ENCODE assay signal across 8 cellular contexts in the genomic region with DNA sequence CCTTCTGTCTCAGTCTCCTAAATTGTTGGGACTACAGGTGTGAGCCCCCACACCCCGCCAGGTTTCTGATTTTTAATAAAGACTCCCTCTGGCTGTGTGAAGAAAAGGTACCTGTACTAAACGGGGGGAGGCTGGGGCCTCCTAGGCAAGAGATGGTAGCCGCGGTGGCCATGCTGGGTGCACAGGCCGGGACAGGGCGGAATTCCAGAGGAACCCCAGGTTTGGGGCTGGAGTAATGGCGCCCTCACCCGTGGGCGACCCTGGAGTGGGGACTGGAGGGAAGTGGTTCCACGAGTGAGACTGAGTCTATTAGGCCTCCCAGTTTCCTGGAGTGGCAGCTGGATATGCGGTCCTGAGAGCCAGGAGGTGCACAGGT. TPM values are rescaled to one million over a fixed set of nuclear protein-coding genes. Genes with fewer than 3 reads are reported as not detected.
DNase-seq lines count a peak whose midpoint lies in the region; ATAC-seq and TF ChIP-seq lines count a peak whose summit lies in the region.

No MANE protein-coding gene starts in this region.

- no peak overlapping the region for H3K27ac Mint-ChIP-seq in activated naive CD4-positive, alpha-beta T cell treated with anti-CD3 and anti-CD28 coated beads for 36 hours
- H3K27ac Mint-ChIP-seq in activated naive CD4-positive, alpha-beta T cell treated with anti-CD3 and anti-CD28 coated beads, Interleukin-2, amount 50 U/mL, for 72 hours = no peak overlapping the region

- TF ChIP-seq CTCF in adrenal gland (IDR thresholded peaks at IDR 0.05) = no peak
- TF ChIP-seq CTCF in tibial artery (IDR thresholded peaks at IDR 0.05) = no peak

- H3K9me3 Mint-ChIP-seq in activated naive CD4-positive, alpha-beta T cell treated with anti-CD3 and anti-CD28 coated beads for 36 hours = no peaks in the 10 kb centered on the region
- H3K9me3 Mint-ChIP-seq in activated naive CD4-positive, alpha-beta T cell treated with anti-CD3 and anti-CD28 coated beads, Interleukin-2, amount 50 U/mL, for 72 hours = no peaks in the 10 kb centered on the region

- H3K4me3 Mint-ChIP-seq in activated naive CD4-positive, alpha-beta T cell treated with anti-CD3 and anti-CD28 coated beads for 36 hours = peak overlapping the region; percentile 24

- H3K9ac ChIP-seq in muscle layer of colon (ENCODE audit: low read length) = no peak overlapping the region

- WGBS in adrenal gland, 4 donors = 76 to 85% (median 84%) methylated on average over 3 to 11 of the region's 11 CpGs

- no peaks in the 10 kb centered on the region for H3K36me3 ChIP-seq in adrenal gland (replicated peaks in 1 of 2)
- peaks cover 4% of the 10 kb centered on the region for H3K36me3 ChIP-seq in muscle layer of colon (ENCODE audit: insufficient read depth, low read length)
- H3K36me3 ChIP-seq in tibial artery = peaks cover 0 to 4% (median 0%) of the 10 kb centered on the region in 3 donors

- TF ChIP-seq POLR2A in adrenal gland (IDR thresholded peaks at IDR 0.05) = no peak

- H3K4me3 ChIP-seq in adrenal gland (no peak overlapping the region), muscle layer of colon (ENCODE audit: low read depth in 1 of 2, low read length in 2 of 2) (no peak overlapping the region), tibial artery (no peak overlapping the region)

- peak overlapping the region in 4 of 5 donors; percentile 75 to 99 (median 93) for H3K27ac ChIP-seq in adrenal gland
- H3K27ac ChIP-seq in muscle layer of colon (ENCODE audit: low read depth, low read length) = peak overlapping the region; percentile 81
- peak overlapping the region; percentile 98 to 99 for H3K27ac ChIP-seq in tibial artery

- no peaks in the 10 kb centered on the region for H3K9me3 ChIP-seq in adrenal gland (replicated peaks in 1 of 3)
- H3K9me3 ChIP-seq in muscle layer of colon (ENCODE audit: low read length) = no peaks in the 10 kb centered on the region
- H3K9me3 ChIP-seq in tibial artery = no peaks in the 10 kb centered on the region

- peaks cover 10% of the 10 kb centered on the region for H3K27me3 Mint-ChIP-seq in activated naive CD4-positive, alpha-beta T cell treated with anti-CD3 and anti-CD28 coated beads for 36 hours (ENCODE audit: low read depth)

- no peaks in the 10 kb centered on the region for H3K36me3 Mint-ChIP-seq in activated naive CD4-positive, alpha-beta T cell treated with anti-CD3 and anti-CD28 coated beads for 36 hours (ENCODE audit: low read depth)
- peaks cover 0 to 12% of the 10 kb centered on the region in 2 donors for H3K36me3 Mint-ChIP-seq in activated naive CD4-positive, alpha-beta T cell treated with anti-CD3 and anti-CD28 coated beads, Interleukin-2, amount 50 U/mL, for 72 hours

- H3K27me3 ChIP-seq in adrenal gland (no peaks in the 10 kb centered on the region), muscle layer of colon (ENCODE audit: control insufficient read depth in 1 of 2, insufficient read depth in 2 of 2, low read length in 2 of 2) (peaks cover 0 to 8% of the 10 kb centered on the region in 2 donors), tibial artery (peaks cover 0 to 11% of the 10 kb centered on the region in 2 donors)

- intact Hi-C loops in activated naive CD4-positive, alpha-beta T cell treated with anti-CD3 and anti-CD28 coated beads for 36 hours (cut with micrococcal nuclease) = no loop called here
- intact Hi-C loops in adrenal gland (cut with DNase I) (no loop called here), tibial artery (cut with DNase I; ENCODE audit: low total_unique reads) (loop anchor here (5.0 kb wide), 1 partner anchor 253 kb away; the partner anchor contains the start of genes PCSK4 and REEP6)

- CTCF ChIA-PET in activated naive CD4-positive, alpha-beta T cell treated with anti-CD3 and anti-CD28 coated beads for 36 hours (lab: Charles Lee) = interaction anchor here (1.3 kb wide), 1 partner anchor 126 kb away, joined by 3 read pairs; no protein-coding TSS in a partner anchor

- H3K4me1 ChIP-seq in adrenal gland (replicated peaks in 1 of 2) (peaks cover 43 to 46% of the 10 kb centered on the region in 2 donors), muscle layer of colon (ENCODE audit: insufficient read depth, low read length) (peaks cover 35% of the 10 kb centered on the region), tibial artery (peaks cover 11 to 70% (median 61%) of the 10 kb centered on the region in 4 donors)

- peaks cover 39% of the 10 kb centered on the region for H3K4me1 Mint-ChIP-seq in activated naive CD4-positive, alpha-beta T cell treated with anti-CD3 and anti-CD28 coated beads for 36 hours (ENCODE audit: low read depth)

- no peak for ATAC-seq in activated naive CD4-positive, alpha-beta T cell treated with anti-CD3 and anti-CD28 coated beads, Interleukin-2, amount 50 U/mL, for 72 hours
- ATAC-seq in HG02763 (IDR thresholded peaks at IDR 0.05; ENCODE audit: unreplicated experiment) = no peak
- ATAC-seq in GM21825 (IDR thresholded peaks at IDR 0.05; ENCODE audit: unreplicated experiment) = no peak

- DNase-seq in activated naive CD4-positive, alpha-beta T cell treated with anti-CD3 and anti-CD28 coated beads for 36 hours = no peak
- DNase-seq in activated naive CD4-positive, alpha-beta T cell treated with anti-CD3 and anti-CD28 coated beads, Interleukin-2, amount 50 U/mL, for 72 hours (ENCODE audit: low spot score in 2 of 2) = no peak
- DNase-seq in adrenal gland (no peak), tibial artery (no peak), putamen (ENCODE audit: low spot score) (no peak)

RNA-seq across cellular contexts. Expression of gene CBARP, which starts 1.6 kb away (rescaled TPM):
- 1 to 10 TPM in 1 of 2 experiments, under 1 TPM in 1; 0.77 to 1.1 TPM for total RNA-seq in activated naive CD4-positive, alpha-beta T cell treated with anti-CD3 and anti-CD28 coated beads for 36 hours
- 1 to 10 TPM; 1.0 to 1.6 TPM for total RNA-seq in activated naive CD4-positive, alpha-beta T cell treated with anti-CD3 and anti-CD28 coated beads, Interleukin-2, amount 50 U/mL, for 72 hours
- 1 to 10 TPM in 6 of 8 donors, not detected in 2; 1.0 to 5.0 (median 1.8) TPM for total RNA-seq in adrenal gland
- polyA plus RNA-seq in adrenal gland = 1 to 10 TPM in 2 of 3 donors, under 1 TPM in 1; 0.09 to 9.3 (median 2.2) TPM

RNA-seq across cellular contexts. Expression of gene ATP5F1D, which starts 2.1 kb away (rescaled TPM):
- 100 to 1,000 TPM; 153 TPM for total RNA-seq in activated naive CD4-positive, alpha-beta T cell treated with anti-CD3 and anti-CD28 coated beads for 36 hours
- 100 to 1,000 TPM; 114 to 201 TPM for total RNA-seq in activated naive CD4-positive, alpha-beta T cell treated with anti-CD3 and anti-CD28 coated beads, Interleukin-2, amount 50 U/mL, for 72 hours
- 100 to 1,000 TPM in 7 of 8 donors, 10 to 100 TPM in 1; 80.2 to 435 (median 229) TPM for total RNA-seq in adrenal gland
- 1,000 to 10,000 TPM in 1 of 3 donors, 100 to 1,000 TPM in 1, 10 to 100 TPM in 1; 15.6 to 1,534 (median 925) TPM for polyA plus RNA-seq in adrenal gland

RNA-seq across cellular contexts. Expression of gene MIDN, which starts 9.0 kb away (rescaled TPM):
- total RNA-seq in activated naive CD4-positive, alpha-beta T cell treated with anti-CD3 and anti-CD28 coated beads for 36 hours = 10 to 100 TPM; 50.1 to 52.9 TPM
- 100 to 1,000 TPM in 1 of 2 donors, 10 to 100 TPM in 1; 52.9 to 113 TPM for total RNA-seq in activated naive CD4-positive, alpha-beta T cell treated with anti-CD3 and anti-CD28 coated beads, Interleukin-2, amount 50 U/mL, for 72 hours
- 100 to 1,000 TPM in 5 of 8 donors, 10 to 100 TPM in 3; 20.0 to 189 (median 113) TPM for total RNA-seq in adrenal gland
- 10 to 100 TPM; 15.5 to 73.0 (median 46.8) TPM for polyA plus RNA-seq in adrenal gland

RNA-seq across cellular contexts. Expression of gene CIRBP, which starts 29.7 kb away (rescaled TPM):
- total RNA-seq in activated naive CD4-positive, alpha-beta T cell treated with anti-CD3 and anti-CD28 coated beads for 36 hours = 100 to 1,000 TPM; 167 to 183 TPM
- total RNA-seq in activated naive CD4-positive, alpha-beta T cell treated with anti-CD3 and anti-CD28 coated beads, Interleukin-2, amount 50 U/mL, for 72 hours = 100 to 1,000 TPM; 148 to 157 TPM
- 1,000 to 10,000 TPM in 1 of 8 donors, 100 to 1,000 TPM in 7; 317 to 1,164 (median 685) TPM for total RNA-seq in adrenal gland
- polyA plus RNA-seq in adrenal gland = 100 to 1,000 TPM; 360 to 990 (median 737) TPM

RNA-seq across cellular contexts. Expression of gene STK11, which starts 33.8 kb away (rescaled TPM):
- 10 to 100 TPM; 65.1 to 66.1 TPM for total RNA-seq in activated naive CD4-positive, alpha-beta T cell treated with anti-CD3 and anti-CD28 coated beads for 36 hours
- total RNA-seq in activated naive CD4-positive, alpha-beta T cell treated with anti-CD3 and anti-CD28 coated beads, Interleukin-2, amount 50 U/mL, for 72 hours = 10 to 100 TPM; 73.1 to 86.4 TPM
- total RNA-seq in adrenal gland = 100 to 1,000 TPM in 3 of 8 donors, 10 to 100 TPM in 5; 53.5 to 117 (median 93.7) TPM
- polyA plus RNA-seq in adrenal gland = 100 to 1,000 TPM in 1 of 3 donors, 10 to 100 TPM in 2; 37.8 to 148 (median 94.5) TPM
